Comparison of ENCODE assay signal across 33 cellular contexts in the genomic region with DNA sequence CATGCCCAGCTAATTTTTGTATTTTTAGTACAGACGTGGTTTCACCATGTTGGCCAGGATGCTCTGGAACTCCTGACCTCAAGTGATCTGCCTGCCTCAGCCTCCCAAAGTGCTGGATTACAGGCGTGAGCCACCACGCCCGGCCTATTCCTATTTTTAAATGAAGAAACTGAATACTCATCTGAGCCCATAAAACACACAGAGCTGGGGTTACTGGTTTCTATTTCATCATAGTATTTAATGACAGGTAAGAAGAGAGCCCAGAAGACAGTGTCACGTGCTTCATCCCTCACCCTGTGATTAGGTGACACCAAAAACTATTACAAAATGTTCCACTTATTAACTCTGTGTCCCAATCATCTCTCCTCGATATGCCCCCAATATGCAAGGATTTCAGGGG.
"Had no signal": no experiment of that assay in that cellular context is flagged by ENCODE, and none has a peak within 500 bp of the region (broad histone marks: within the 10 kb centered on the region; RNA-seq: fewer than 3 reads in every experiment).

No MANE protein-coding gene starts in this region.

- H3K9me3 ChIP-seq: MG63 had no signal

- H3K27ac ChIP-seq: KMS-11 had no signal

- DNase-seq: Karpas-422, Kasumi-1, MM.1S, NCI-H1048, NCI-H1092, NCI-H1092 treated with DMSO at 0.1 percent for 48 hours, NCI-H1105, NCI-H1105 treated with DMSO at 0.1 percent for 48 hours, NCI-H1417, NCI-H1417 treated with DMSO at 0.1 percent for 48 hours, NCI-H1436, NCI-H1436 treated with DMSO at 0.1 percent for 48 hours, NCI-H146, NCI-H1694, NCI-H1694 treated with DMSO at 0.1 percent for 48 hours, NCI-H187, NCI-H187 treated with DMSO at 0.1 percent for 48 hours, NCI-H1930, NCI-H2029, NCI-H2029 treated with DMSO at 0.1 percent for 48 hours, NCI-H2081, NCI-H2081 treated with DMSO at 0.1 percent for 48 hours, NCI-H2107, NCI-H2171, NCI-H2171 treated with DMSO at 0.1 percent for 48 hours, NCI-H2227 treated with DMSO at 0.1 percent for 48 hours, NCI-H226, NCI-H345, NCI-H446, NCI-H446 treated with DMSO at 0.1 percent for 48 hours, NCI-H510A had no signal

- H3K36me3 ChIP-seq: MG63 had no signal

- H3K4me3 ChIP-seq: MG63 had no signal

- H3K27me3 ChIP-seq: MG63 had no signal
